In the genomic region with DNA sequence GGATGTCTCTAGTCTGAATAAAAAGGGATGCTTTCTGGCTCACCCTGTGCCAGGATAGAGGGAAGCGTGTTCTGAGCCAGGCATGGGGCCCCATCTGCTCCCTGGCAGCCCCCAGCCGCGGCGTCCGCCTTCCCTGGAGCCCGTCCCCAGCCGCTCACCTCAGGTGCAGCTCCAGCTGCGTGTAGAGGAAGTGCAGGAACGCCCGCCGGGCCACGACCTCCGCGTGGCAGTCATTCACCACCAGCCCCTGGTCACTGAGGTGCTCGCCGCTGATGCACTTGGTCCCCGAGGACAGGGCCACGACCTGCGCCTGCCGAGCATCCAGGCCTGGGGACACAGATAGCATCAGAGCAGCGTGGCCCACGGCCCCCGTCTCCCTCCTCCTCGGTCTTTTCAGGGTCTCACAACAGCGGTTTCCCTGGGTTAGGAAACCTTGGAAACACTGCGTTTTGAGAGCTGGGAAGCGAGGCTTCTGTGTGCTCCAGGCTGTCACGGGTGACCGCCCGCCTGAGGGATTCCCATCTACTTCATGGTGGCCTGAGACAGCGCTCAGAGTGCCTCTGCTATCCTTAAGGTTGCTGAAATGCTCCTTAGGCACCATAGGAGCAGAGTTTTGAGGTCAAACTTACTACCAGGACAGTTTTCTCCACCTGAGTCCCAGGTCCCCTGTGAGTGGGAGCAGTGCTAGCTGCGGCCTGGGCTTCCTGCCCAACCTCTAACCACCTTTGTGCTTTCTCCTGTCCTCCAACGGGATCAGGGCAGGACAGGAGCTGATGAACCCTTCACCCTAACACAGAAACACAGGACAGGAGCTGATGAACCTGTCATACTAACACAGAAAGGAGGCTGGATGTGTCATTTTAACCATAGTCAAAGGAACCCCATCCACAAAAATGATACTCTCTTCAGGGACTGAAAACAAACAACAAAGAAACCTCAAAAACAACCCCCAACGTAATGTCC, we compare ENCODE assay signal across 19 cellular contexts.
DNase-seq lines count a peak whose midpoint lies in the region; ATAC-seq, FAIRE-seq and TF ChIP-seq lines count a peak whose summit lies in the region.
"Had no signal": no experiment of that assay in that cellular context is flagged by ENCODE, and none has a peak within 500 bp of the region (broad histone marks: within the 10 kb centered on the region; RNA-seq: fewer than 3 reads in every experiment).

No MANE protein-coding gene starts in this region.

- no peak overlapping the region for H3K27ac ChIP-seq in BLaER1
- H3K27ac ChIP-seq in osteoblast (ENCODE audit: low read depth, low read length): no peak overlapping the region
- no peak overlapping the region for H3K27ac ChIP-seq in caudate nucleus (ENCODE audit: low read depth, low read length)
- H3K27ac ChIP-seq: C4-2B had no signal

- H3K9me3 Mint-ChIP-seq in naive thymus-derived CD8-positive, alpha-beta T cell: peaks cover 0 to 8% (median 3%) of the 10 kb centered on the region in 9 donors

- peak; percentile 2 for DNase-seq in RCC 7860 (ENCODE audit: low spot score)
- peak; percentile 80 for DNase-seq in left kidney (ENCODE audit: low read depth, low spot score)
- peak; percentile 65 for DNase-seq in osteoblast (ENCODE audit: insufficient read length, low spot score, missing footprints)
- no peak for DNase-seq in naive thymus-derived CD8-positive, alpha-beta T cell
- DNase-seq in NCI-H524 (lab: John Stamatoyannopoulos, UW): no peak
- DNase-seq in caudate nucleus (lab: John Stamatoyannopoulos, UW): no peak
- DNase-seq in COLO829 (ENCODE audit: low spot score): no peak
- DNase-seq: COR-L47, DMS53, NCI-H1048, NCI-H1694, NCI-H446, NCI-H774, Right ventricle myocardium superior had no signal

- H3K27me3 Mint-ChIP-seq in naive thymus-derived CD8-positive, alpha-beta T cell: peaks cover 8 to 39% (median 10%) of the 10 kb centered on the region in 5 donors

- peaks cover 0 to 8% (median 0%) of the 10 kb centered on the region in 3 donors for H3K36me3 Mint-ChIP-seq in naive thymus-derived CD8-positive, alpha-beta T cell

- no peak for FAIRE-seq in RCC 7860 (lab: Jason Lieb, UNC)
- FAIRE-seq: GM18507, K562 had no signal

- H3K4me1 Mint-ChIP-seq in naive thymus-derived CD8-positive, alpha-beta T cell: peaks cover 7 to 19% (median 12%) of the 10 kb centered on the region in 4 donors

- ATAC-seq in naive thymus-derived CD8-positive, alpha-beta T cell: no peak
- ATAC-seq: SK-N-SH treated with all-trans-retinoic acid at 6 μM for 48 hours had no signal

- no peak overlapping the region for H2AFZ ChIP-seq in osteoblast (ENCODE audit: low read length)

- no peak overlapping the region for H3K9ac ChIP-seq in BLaER1

- no peak overlapping the region for H3K27ac Mint-ChIP-seq in naive thymus-derived CD8-positive, alpha-beta T cell

- H4K20me1 ChIP-seq in BLaER1: 0 out of 2 replicates have a peak, but pooled peaks cover 12% of the 10 kb centered on the region
- H4K20me1 ChIP-seq in osteoblast (ENCODE audit: insufficient read depth, low read length): no peaks in the 10 kb centered on the region

- H3K4me2 ChIP-seq in BLaER1 (peak overlapping the region; percentile 84), osteoblast (ENCODE audit: insufficient read depth, low read length) (no peak overlapping the region)

- H3K4me1 ChIP-seq in BLaER1 (peaks cover 39% of the 10 kb centered on the region), osteoblast (ENCODE audit: insufficient read depth, low read length) (no peaks in the 10 kb centered on the region)

- POLR2A ChIA-PET in naive thymus-derived CD8-positive, alpha-beta T cell (lab: Charles Lee): no interaction called here

- H3K36me3 ChIP-seq in BLaER1 (no peaks in the 10 kb centered on the region), osteoblast (ENCODE audit: insufficient read depth, low read length) (no peaks in the 10 kb centered on the region)

- no peak for TF ChIP-seq CTCF in osteoblast (IDR thresholded peaks at IDR 0.05; ENCODE audit: extremely low read depth, low read depth, low read length)

- H3K9me3 ChIP-seq in BLaER1: no peaks in the 10 kb centered on the region
- H3K9me3 ChIP-seq in osteoblast (ENCODE audit: low read depth, low read length): no peaks in the 10 kb centered on the region

- peaks cover 29% of the 10 kb centered on the region; the same call in 1 of the 2 replicates for H3K27me3 ChIP-seq in BLaER1
- H3K27me3 ChIP-seq in osteoblast (ENCODE audit: insufficient read depth, low read length): no peaks in the 10 kb centered on the region

- peak overlapping the region in 1 of 10 donors; percentile 49 for H3K4me3 Mint-ChIP-seq in naive thymus-derived CD8-positive, alpha-beta T cell

- H3K4me3 ChIP-seq in BLaER1: no peak overlapping the region
- no peak overlapping the region for H3K4me3 ChIP-seq in osteoblast (ENCODE audit: insufficient read depth, low read length)
- H3K4me3 ChIP-seq: K562 had no signal

- no peaks in the 10 kb centered on the region for H3K79me2 ChIP-seq in osteoblast (ENCODE audit: insufficient read depth, low read length)

Comparison
In these comparisons a context has a peak if more than half of its experiments do, and no peak if none do; other contexts are left out.
1. DNase-seq: peak in RCC 7860 (single experiment), left kidney (single experiment) and osteoblast (single experiment); none in naive thymus-derived CD8-positive, alpha-beta T cell (0 of 10), NCI-H524 (0 of 2), caudate nucleus (0 of 61) and COLO829 (single experiment).